9 cellular contexts compared by ENCODE assay signal in genomic region chr16:3503513-3503912, GRCh38. TPM values are rescaled to one million over a fixed set of nuclear protein-coding genes. Genes with fewer than 3 reads are reported as not detected.
A peak's percentile ranks its signal among the peaks of the same experiment; 100 is the strongest.
DNase-seq lines count a peak whose midpoint lies in the region; ATAC-seq and TF ChIP-seq lines count a peak whose summit lies in the region.
"Had no signal": no experiment of that assay in that cellular context is flagged by ENCODE, and none has a peak within 500 bp of the region (broad histone marks: within the 10 kb centered on the region; RNA-seq: fewer than 3 reads in every experiment).

No MANE protein-coding gene starts in this region.

- H3K27me3 Mint-ChIP-seq in effector memory CD8-positive, alpha-beta T cell: no peaks in the 10 kb centered on the region

- peaks cover 38 to 43% of the 10 kb centered on the region in 2 donors for H3K4me1 Mint-ChIP-seq in effector memory CD8-positive, alpha-beta T cell (ENCODE audit: low read depth in 2 of 2)

- H3K4me3 ChIP-seq in OCI-LY7 (ENCODE audit: low read depth, low read length, poor library complexity, severe bottlenecking) (no peak overlapping the region), H7 (ENCODE audit: insufficient read depth, low read depth, low read length) (no peak overlapping the region), WERI-Rb-1 (ENCODE audit: low read depth, low read length) (no peak overlapping the region)

- no peaks in the 10 kb centered on the region for H4K20me1 ChIP-seq in OCI-LY7 (ENCODE audit: insufficient read depth, low read length)

- H3K4me3 Mint-ChIP-seq in effector memory CD8-positive, alpha-beta T cell: peak overlapping the region; percentile 73 to 87

- peaks cover 47% of the 10 kb centered on the region for H3K36me3 Mint-ChIP-seq in effector memory CD8-positive, alpha-beta T cell (ENCODE audit: insufficient read depth)

- no peaks in the 10 kb centered on the region for H3K9me3 Mint-ChIP-seq in effector memory CD8-positive, alpha-beta T cell

- H3K79me2 ChIP-seq in OCI-LY7 (ENCODE audit: insufficient read depth, low read depth, low read length): no peaks in the 10 kb centered on the region

- TF ChIP-seq CTCF in OCI-LY7 (conservative IDR thresholded peaks at IDR 0.05; ENCODE audit: low read length) (no peak), WERI-Rb-1 (IDR thresholded peaks at IDR 0.05; ENCODE audit: low read depth, low read length) (no peak)

- H3K4me2 ChIP-seq in OCI-LY7 (ENCODE audit: low read length): peak overlapping the region; percentile 21; the same call in 1 of the 2 replicates

- H3K4me1 ChIP-seq in OCI-LY7 (ENCODE audit: insufficient read depth, low read length, poor library complexity, severe bottlenecking): peaks cover 16% of the 10 kb centered on the region

- H3K36me3 ChIP-seq in OCI-LY7 (ENCODE audit: insufficient read depth, low read length): no peaks in the 10 kb centered on the region
- H3K36me3 ChIP-seq in H7 (replicated peaks; ENCODE audit: control insufficient read depth, insufficient read depth, low read length): no peaks in the 10 kb centered on the region; the same call in 1 of the 2 replicates
- H3K36me3 ChIP-seq in WERI-Rb-1: peaks cover 26% of the 10 kb centered on the region

- no peaks in the 10 kb centered on the region for H3K9me2 ChIP-seq in OCI-LY7 (ENCODE audit: insufficient read depth, low read length)

- H3K9me3 ChIP-seq in OCI-LY7 (ENCODE audit: low read length) (no peaks in the 10 kb centered on the region), WERI-Rb-1 (ENCODE audit: severe bottlenecking) (no peaks in the 10 kb centered on the region)

- no peak overlapping the region for H3K27ac ChIP-seq in OCI-LY7 (ENCODE audit: low read depth, low read length, poor library complexity, severe bottlenecking)
- H3K27ac ChIP-seq in WERI-Rb-1: no peak overlapping the region

- ATAC-seq in effector memory CD8-positive, alpha-beta T cell (replicated peaks): peak; percentile 12

- H3K27me3 ChIP-seq in H7 (ENCODE audit: control insufficient read depth, insufficient read depth, low read length) (no peaks in the 10 kb centered on the region), WERI-Rb-1 (ENCODE audit: insufficient read depth, low read depth, severe bottlenecking) (no peaks in the 10 kb centered on the region)

- peak overlapping the region; percentile 91 to 95 for H3K27ac Mint-ChIP-seq in effector memory CD8-positive, alpha-beta T cell

- no peak overlapping the region; the same call in 1 of the 2 replicates for H2AFZ ChIP-seq in OCI-LY7 (ENCODE audit: low read length)

- intact Hi-C loops in OCI-LY7 (cut with micrococcal nuclease; ENCODE audit: unreplicated experiment): loop anchor here (5.0 to 10.0 kb wide), 2 partner anchors 101 to 349 kb away; partner anchors contain the start of genes ZNF174 and ZSCAN32
- intact Hi-C loops in posterior cingulate gyrus (cut with DNase I): no loop called here

- DNase-seq in OCI-LY7 (ENCODE audit: low spot score) (peak; percentile 21), H7 (no peak), posterior cingulate gyrus (no peak), WERI-Rb-1 (no peak), pons (ENCODE audit: low spot score) (no peak)
- peak; percentile 55 for DNase-seq in activated CD8-positive, alpha-beta memory T cell treated with anti-CD3 and anti-CD28 coated beads, Interleukin-2, amount 50 U/mL, for 4 hours
- peak in 1 of 3 experiments; percentile 17 for DNase-seq in effector memory CD8-positive, alpha-beta T cell
- DNase-seq in stimulated activated CD8-positive, alpha-beta memory T cell treated with anti-CD3 and anti-CD28 coated beads, Interleukin-7, amount 100 ng/mL, for 1 hour (ENCODE audit: low read depth in 2 of 2): peak; percentile 13 to 20

- CTCF ChIA-PET in OCI-LY7 (lab: Charles Lee; ENCODE audit: unreplicated experiment): no interaction called here

- POLR2A ChIA-PET in OCI-LY7 (lab: Charles Lee): no interaction called here

- BruUV-seq in OCI-LY7 (replicated peaks; lab: Mats Ljungman, UMichigan): no TSS peak

RNA-seq across cellular contexts. Expression of gene CLUAP1, which starts 2.7 kb away (rescaled TPM):
- total RNA-seq in OCI-LY7 (2014; rRNA removed; shearing (Covaris generic)): 7.6 and 8.9 TPM in 2 replicates
- total RNA-seq in OCI-LY7 (2022): 7.7 and 7.8 TPM in 2 replicates
- total RNA-seq in H7 (2014; rRNA removed; shearing (Covaris generic)): 8.5 and 11.9 TPM in 2 replicates

RNA-seq across cellular contexts. Expression of gene C16orf90, which starts 8.2 kb away (rescaled TPM):
- not detected in 2 replicates for total RNA-seq in OCI-LY7 (2014; rRNA removed; shearing (Covaris generic))
- total RNA-seq in OCI-LY7 (2022): not detected in 2 replicates
- not detected in 2 replicates for total RNA-seq in H7 (2014; rRNA removed; shearing (Covaris generic))
- total RNA-seq: lung microvascular endothelial cell had no signal

Comparison
In these comparisons a context has a peak if more than half of its experiments do, and no peak if none do; other contexts are left out.
1. DNase-seq: peak in OCI-LY7 (single experiment), activated CD8-positive, alpha-beta memory T cell treated with anti-CD3 and anti-CD28 coated beads, Interleukin-2, amount 50 U/mL, for 4 hours (single experiment) and stimulated activated CD8-positive, alpha-beta memory T cell treated with anti-CD3 and anti-CD28 coated beads, Interleukin-7, amount 100 ng/mL, for 1 hour (2 of 2); none in H7 (single experiment), posterior cingulate gyrus (0 of 10), WERI-Rb-1 (single experiment) and pons (single experiment).